10 cellular contexts compared by ENCODE assay signal in the genomic region with DNA sequence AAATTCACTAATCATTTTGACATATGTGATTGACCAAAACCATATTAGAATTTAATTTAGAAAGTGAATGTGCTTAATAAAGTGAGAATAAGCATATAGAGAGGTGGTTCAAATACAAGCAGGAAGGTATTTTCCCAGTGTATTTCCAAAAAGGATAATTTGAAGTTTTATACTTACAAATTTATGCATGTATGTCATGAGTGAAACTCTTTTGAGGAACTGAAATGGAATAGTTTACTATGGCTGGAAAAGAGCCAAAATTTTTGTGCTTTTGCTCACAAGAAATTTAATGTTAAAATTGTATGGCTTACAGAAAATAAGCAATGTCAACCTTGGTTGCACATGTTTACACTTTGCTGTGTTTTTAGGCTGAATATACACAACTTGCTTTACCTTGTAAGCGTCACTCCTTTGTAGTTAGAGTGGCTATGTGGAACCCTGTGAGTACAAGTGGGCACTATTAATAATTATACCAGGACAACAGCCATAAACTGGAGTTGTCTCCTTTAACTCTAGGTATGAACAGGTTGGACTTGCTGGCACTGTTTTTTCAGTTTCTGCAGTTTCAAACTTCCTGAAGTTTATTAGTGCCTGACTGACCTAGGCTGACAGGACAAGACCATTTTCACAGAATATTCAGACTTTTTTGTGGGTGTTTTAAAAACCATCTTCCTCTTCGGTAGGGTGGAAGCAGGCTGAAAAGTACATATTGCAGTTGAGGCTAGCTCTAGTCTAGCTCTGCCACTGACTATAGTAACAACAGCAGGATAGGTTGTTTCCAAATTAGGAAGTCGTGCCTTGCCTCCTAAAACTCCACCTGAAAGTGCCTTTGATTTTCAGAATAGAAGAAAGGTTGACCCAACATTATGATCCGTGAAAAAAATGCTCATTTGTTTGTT. TPM values are rescaled to one million over a fixed set of nuclear protein-coding genes. Genes with fewer than 3 reads are reported as not detected.
DNase-seq lines count a peak whose midpoint lies in the region; ATAC-seq, FAIRE-seq and TF ChIP-seq lines count a peak whose summit lies in the region.
"Had no signal": no experiment of that assay in that cellular context is flagged by ENCODE, and none has a peak within 500 bp of the region (broad histone marks: within the 10 kb centered on the region; RNA-seq: fewer than 3 reads in every experiment).

No MANE protein-coding gene starts in this region.

- peaks cover 48% of the 10 kb centered on the region for H3K27me3 Mint-ChIP-seq in activated CD8-positive, alpha-beta T cell treated with anti-CD3 and anti-CD28 coated beads for 36 hours
- no peaks in the 10 kb centered on the region for H3K27me3 Mint-ChIP-seq in nephron (ENCODE audit: low read depth)
- H3K27me3 Mint-ChIP-seq in immature natural killer cell (ENCODE audit: low read depth in 3 of 3): peaks cover 19 to 34% (median 34%) of the 10 kb centered on the region in 3 donors

- FAIRE-seq in GM19239 (lab: Jason Lieb, UNC): peak; percentile 78

- TF ChIP-seq CTCF in activated CD8-positive, alpha-beta T cell treated with anti-CD3 and anti-CD28 coated beads for 36 hours (IDR thresholded peaks at IDR 0.05): no peak
- no peak for TF ChIP-seq CTCF in nephron (IDR thresholded peaks at IDR 0.05; ENCODE audit: unreplicated experiment in 3 of 3)

- peak; percentile 54 for ATAC-seq in HG02759 (IDR thresholded peaks at IDR 0.05; ENCODE audit: unreplicated experiment)
- ATAC-seq in activated CD8-positive, alpha-beta T cell treated with anti-CD3 and anti-CD28 coated beads for 36 hours: peak; percentile 37

- DNase-seq in GM19239 (ENCODE audit: insufficient read length, low spot score) (no peak), medulla oblongata (ENCODE audit: extremely low spot score) (no peak), immature natural killer cell (no peak), SHP77 treated with DMSO at 0.1 percent for 48 hours (lab: John Stamatoyannopoulos, UW) (no peak)
- DNase-seq in activated CD8-positive, alpha-beta T cell treated with anti-CD3 and anti-CD28 coated beads for 36 hours: no peak
- no peak for DNase-seq in activated CD4-positive, alpha-beta T cell treated with anti-CD3 and anti-CD28 coated beads for 4 hours
- DNase-seq: activated naive CD4-positive, alpha-beta T cell treated with Interleukin-2 at 50 U/mL for 16 hours; stimulated activated CD4-positive, alpha-beta T cell treated with anti-CD3 and anti-CD28 coated beads, Interleukin-1b, Interleukin-23, amount 100 ng/mL, for 48 hours had no signal

- CTCF ChIA-PET in activated CD8-positive, alpha-beta T cell treated with anti-CD3 and anti-CD28 coated beads for 36 hours (lab: Charles Lee): no interaction called here

- POLR2A ChIA-PET in activated CD8-positive, alpha-beta T cell treated with anti-CD3 and anti-CD28 coated beads for 36 hours (lab: Charles Lee): no interaction called here

- intact Hi-C loops in activated CD8-positive, alpha-beta T cell treated with anti-CD3 and anti-CD28 coated beads for 36 hours (cut with micrococcal nuclease): no loop called here

- peaks cover 31% of the 10 kb centered on the region for H3K4me1 Mint-ChIP-seq in activated CD8-positive, alpha-beta T cell treated with anti-CD3 and anti-CD28 coated beads for 36 hours (ENCODE audit: low read depth)
- peaks cover 48% of the 10 kb centered on the region for H3K4me1 Mint-ChIP-seq in nephron
- H3K4me1 Mint-ChIP-seq in immature natural killer cell: peaks cover 3 to 7% of the 10 kb centered on the region in 2 donors

- peaks cover under 1% of the 10 kb centered on the region for H3K36me3 Mint-ChIP-seq in activated CD8-positive, alpha-beta T cell treated with anti-CD3 and anti-CD28 coated beads for 36 hours (ENCODE audit: low read depth)
- H3K36me3 Mint-ChIP-seq in nephron (ENCODE audit: low read depth) (no peaks in the 10 kb centered on the region), immature natural killer cell (peaks cover 0 to 3% (median 0%) of the 10 kb centered on the region in 3 donors)

- peak overlapping the region; percentile 24 for H3K4me3 Mint-ChIP-seq in activated CD8-positive, alpha-beta T cell treated with anti-CD3 and anti-CD28 coated beads for 36 hours
- H3K4me3 Mint-ChIP-seq in nephron (peak overlapping the region in 1 of 3 experiments; percentile 28), immature natural killer cell (no peak overlapping the region)

- H3K9me3 Mint-ChIP-seq in activated CD8-positive, alpha-beta T cell treated with anti-CD3 and anti-CD28 coated beads for 36 hours: no peaks in the 10 kb centered on the region
- no peaks in the 10 kb centered on the region for H3K9me3 Mint-ChIP-seq in nephron
- peaks cover 0 to 7% (median 0%) of the 10 kb centered on the region in 6 donors for H3K9me3 Mint-ChIP-seq in immature natural killer cell

- H3K27ac Mint-ChIP-seq in activated CD8-positive, alpha-beta T cell treated with anti-CD3 and anti-CD28 coated beads for 36 hours: peak overlapping the region; percentile 60
- H3K27ac Mint-ChIP-seq in nephron (peak overlapping the region; percentile 26 to 75 (median 70)), immature natural killer cell (no peak overlapping the region)

RNA-seq across cellular contexts. Expression of a gene that starts 6.0 kb away (rescaled TPM):
- total RNA-seq in activated CD8-positive, alpha-beta T cell treated with anti-CD3 and anti-CD28 coated beads for 36 hours: 10 to 100 TPM; 13.0 to 14.1 TPM
- 1 to 10 TPM in 1 of 3 donors, under 1 TPM in 1, not detected in 1; 0.27 to 1.5 TPM for polyA plus RNA-seq in immature natural killer cell

Comparison
In these comparisons a context has a peak if more than half of its experiments do, and no peak if none do; other contexts are left out.
1. H3K27ac Mint-ChIP-seq: peak in activated CD8-positive, alpha-beta T cell treated with anti-CD3 and anti-CD28 coated beads for 36 hours (single experiment) and nephron (3 of 3); none in immature natural killer cell (0 of 6).